In genomic region chr20:36528176-36528874, GRCh38 we compare ENCODE assay signal across 1 cellular context.
TF ChIP-seq lines count a peak whose summit lies in the region.

No MANE protein-coding gene starts in this region.

TF ChIP-seq in K562, 482 proteins besides CTCF, POLR2A, EP300 and RAD21 (continued from another document):
- TF ChIP-seq, protein P1, sequence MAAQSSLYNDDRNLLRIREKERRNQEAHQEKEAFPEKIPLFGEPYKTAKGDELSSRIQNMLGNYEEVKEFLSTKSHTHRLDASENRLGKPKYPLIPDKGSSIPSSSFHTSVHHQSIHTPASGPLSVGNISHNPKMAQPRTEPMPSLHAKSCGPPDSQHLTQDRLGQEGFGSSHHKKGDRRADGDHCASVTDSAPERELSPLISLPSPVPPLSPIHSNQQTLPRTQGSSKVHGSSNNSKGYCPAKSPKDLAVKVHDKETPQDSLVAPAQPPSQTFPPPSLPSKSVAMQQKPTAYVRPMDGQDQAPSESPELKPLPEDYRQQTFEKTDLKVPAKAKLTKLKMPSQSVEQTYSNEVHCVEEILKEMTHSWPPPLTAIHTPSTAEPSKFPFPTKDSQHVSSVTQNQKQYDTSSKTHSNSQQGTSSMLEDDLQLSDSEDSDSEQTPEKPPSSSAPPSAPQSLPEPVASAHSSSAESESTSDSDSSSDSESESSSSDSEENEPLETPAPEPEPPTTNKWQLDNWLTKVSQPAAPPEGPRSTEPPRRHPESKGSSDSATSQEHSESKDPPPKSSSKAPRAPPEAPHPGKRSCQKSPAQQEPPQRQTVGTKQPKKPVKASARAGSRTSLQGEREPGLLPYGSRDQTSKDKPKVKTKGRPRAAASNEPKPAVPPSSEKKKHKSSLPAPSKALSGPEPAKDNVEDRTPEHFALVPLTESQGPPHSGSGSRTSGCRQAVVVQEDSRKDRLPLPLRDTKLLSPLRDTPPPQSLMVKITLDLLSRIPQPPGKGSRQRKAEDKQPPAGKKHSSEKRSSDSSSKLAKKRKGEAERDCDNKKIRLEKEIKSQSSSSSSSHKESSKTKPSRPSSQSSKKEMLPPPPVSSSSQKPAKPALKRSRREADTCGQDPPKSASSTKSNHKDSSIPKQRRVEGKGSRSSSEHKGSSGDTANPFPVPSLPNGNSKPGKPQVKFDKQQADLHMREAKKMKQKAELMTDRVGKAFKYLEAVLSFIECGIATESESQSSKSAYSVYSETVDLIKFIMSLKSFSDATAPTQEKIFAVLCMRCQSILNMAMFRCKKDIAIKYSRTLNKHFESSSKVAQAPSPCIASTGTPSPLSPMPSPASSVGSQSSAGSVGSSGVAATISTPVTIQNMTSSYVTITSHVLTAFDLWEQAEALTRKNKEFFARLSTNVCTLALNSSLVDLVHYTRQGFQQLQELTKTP (IDR thresholded peaks at IDR 0.05; ENCODE audit: low read depth in 1 of 2, partially characterized antibody in 2 of 2) = no peak
- no peak for TF ChIP-seq E2F6 (IDR thresholded peaks at IDR 0.05; ENCODE audit: borderline replicate concordance in 1 of 2, extremely low read depth in 1 of 2, insufficient read depth in 1 of 2, insufficient read length in 1 of 2, low read depth in 1 of 2, low read length in 1 of 2, poor library complexity in 1 of 2, severe bottlenecking in 1 of 2)
- TF ChIP-seq POLR2G (IDR thresholded peaks at IDR 0.05; ENCODE audit: low read depth, low read length) = peak; percentile 28
- no peak for TF ChIP-seq ZNF212 (CRISPR knock-in tag; IDR thresholded peaks at IDR 0.05)
- no peak for TF ChIP-seq GATAD2B (IDR thresholded peaks at IDR 0.05; ENCODE audit: borderline replicate concordance)
- no peak for TF ChIP-seq ATF6 (CRISPR knock-in tag; IDR thresholded peaks at IDR 0.05)
- peak; percentile 96 for TF ChIP-seq ESRRA (IDR thresholded peaks at IDR 0.05; ENCODE audit: borderline replicate concordance, low read depth)
- no peak for TF ChIP-seq NR2C2 (CRISPR knock-in tag; IDR thresholded peaks at IDR 0.05)
- TF ChIP-seq NR2C2 (tag; IDR thresholded peaks at IDR 0.05) = no peak
- TF ChIP-seq ZNF239 (CRISPR knock-in tag; IDR thresholded peaks at IDR 0.05) = no peak
- TF ChIP-seq SRSF7 (optimal IDR thresholded peaks at IDR 0.05; ENCODE audit: low read depth, low read length) = no peak
- no peak for TF ChIP-seq ZNF511 (CRISPR knock-in tag; IDR thresholded peaks at IDR 0.05)
- TF ChIP-seq PPARD (CRISPR knock-in tag; IDR thresholded peaks at IDR 0.05) = no peak
- no peak for TF ChIP-seq EP400 (IDR thresholded peaks at IDR 0.05)
- TF ChIP-seq KLF16 (IDR thresholded peaks at IDR 0.05) = no peak
- no peak for TF ChIP-seq ZNF134 (CRISPR knock-in tag; conservative IDR thresholded peaks at IDR 0.05)
- TF ChIP-seq DEAF1 (CRISPR knock-in tag; IDR thresholded peaks at IDR 0.05) = no peak
- no peak for TF ChIP-seq ZNF551 (CRISPR knock-in tag; IDR thresholded peaks at IDR 0.05)
- TF ChIP-seq RBM25 (IDR thresholded peaks at IDR 0.05; ENCODE audit: low read depth, low read length, severe bottlenecking) = peak; percentile 19
- TF ChIP-seq XRCC3 (IDR thresholded peaks at IDR 0.05) = no peak
- TF ChIP-seq RBM34 (IDR thresholded peaks at IDR 0.05; ENCODE audit: borderline replicate concordance, insufficient read depth, low read length) = no peak
- TF ChIP-seq SREBF2 (CRISPR knock-in tag; IDR thresholded peaks at IDR 0.05) = no peak
- no peak for TF ChIP-seq VEZF1 (CRISPR knock-in tag; IDR thresholded peaks at IDR 0.05)
- TF ChIP-seq ZNF395 (CRISPR knock-in tag; IDR thresholded peaks at IDR 0.05) = no peak
- TF ChIP-seq ZNF174 (CRISPR knock-in tag; IDR thresholded peaks at IDR 0.05) = no peak
TF ChIP-seq in K562: peak in this region for 3.
